ENCODE assay signal across 1 cellular context in the genomic region with DNA sequence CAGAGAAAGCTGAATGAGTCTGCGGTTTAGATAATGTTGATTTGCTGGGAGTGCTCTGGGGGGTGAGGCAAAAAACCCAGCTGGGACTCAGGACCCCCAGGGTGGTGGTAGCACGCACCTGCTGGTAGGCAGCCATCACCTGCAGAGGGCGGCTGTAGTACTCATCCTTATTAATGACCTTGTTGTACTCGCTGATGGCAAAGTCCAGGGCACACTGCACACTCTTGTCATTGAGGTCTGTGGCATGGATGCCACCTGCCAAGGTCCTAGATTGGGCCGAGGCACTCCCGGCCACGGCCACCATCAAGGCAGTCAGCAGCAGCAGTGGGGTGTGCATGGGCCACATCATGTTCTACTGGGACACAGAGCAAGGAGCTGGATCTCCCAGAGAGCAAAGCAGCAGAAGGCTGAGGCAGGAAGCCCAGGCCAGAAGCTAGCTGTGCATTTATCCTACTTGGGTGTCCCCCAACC.
TF ChIP-seq lines count a peak whose summit lies in the region.

A gene with protein sequence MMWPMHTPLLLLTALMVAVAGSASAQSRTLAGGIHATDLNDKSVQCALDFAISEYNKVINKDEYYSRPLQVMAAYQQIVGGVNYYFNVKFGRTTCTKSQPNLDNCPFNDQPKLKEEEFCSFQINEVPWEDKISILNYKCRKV (minus strand): TSS at position 421 of the 471 bp plus-strand sequence. CDS start 72 bp downstream, at position 349.

TF ChIP-seq in HepG2, 621 proteins besides CTCF, POLR2A, EP300 and RAD21 (continued from another document):
- 0 out of 2 replicates have a peak, but pooled peaks have one; percentile 22 for TF ChIP-seq DNMT1 (CRISPR knock-in tag; IDR thresholded peaks at IDR 0.05)
- TF ChIP-seq ATF6 (CRISPR knock-in tag; conservative IDR thresholded peaks at IDR 0.05), result no peak
- TF ChIP-seq, protein P1, sequence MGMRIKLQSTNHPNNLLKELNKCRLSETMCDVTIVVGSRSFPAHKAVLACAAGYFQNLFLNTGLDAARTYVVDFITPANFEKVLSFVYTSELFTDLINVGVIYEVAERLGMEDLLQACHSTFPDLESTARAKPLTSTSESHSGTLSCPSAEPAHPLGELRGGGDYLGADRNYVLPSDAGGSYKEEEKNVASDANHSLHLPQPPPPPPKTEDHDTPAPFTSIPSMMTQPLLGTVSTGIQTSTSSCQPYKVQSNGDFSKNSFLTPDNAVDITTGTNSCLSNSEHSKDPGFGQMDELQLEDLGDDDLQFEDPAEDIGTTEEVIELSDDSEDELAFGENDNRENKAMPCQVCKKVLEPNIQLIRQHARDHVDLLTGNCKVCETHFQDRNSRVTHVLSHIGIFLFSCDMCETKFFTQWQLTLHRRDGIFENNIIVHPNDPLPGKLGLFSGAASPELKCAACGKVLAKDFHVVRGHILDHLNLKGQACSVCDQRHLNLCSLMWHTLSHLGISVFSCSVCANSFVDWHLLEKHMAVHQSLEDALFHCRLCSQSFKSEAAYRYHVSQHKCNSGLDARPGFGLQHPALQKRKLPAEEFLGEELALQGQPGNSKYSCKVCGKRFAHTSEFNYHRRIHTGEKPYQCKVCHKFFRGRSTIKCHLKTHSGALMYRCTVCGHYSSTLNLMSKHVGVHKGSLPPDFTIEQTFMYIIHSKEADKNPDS (CRISPR knock-in tag; IDR thresholded peaks at IDR 0.05), result 0 out of 2 replicates have a peak, but pooled peaks have one; percentile 11
- TF ChIP-seq FOXK2 (IDR thresholded peaks at IDR 0.05), result no peak
- TF ChIP-seq ZNF343 (CRISPR knock-in tag; IDR thresholded peaks at IDR 0.05), result no peak
- TF ChIP-seq EEA1 (CRISPR knock-in tag; IDR thresholded peaks at IDR 0.05; ENCODE audit: borderline replicate concordance), result peak; percentile 59; the same call in 1 of the 2 replicates
- TF ChIP-seq SAFB2 (CRISPR knock-in tag; IDR thresholded peaks at IDR 0.05; ENCODE audit: borderline replicate concordance, low read depth), result 0 out of 2 replicates have a peak, but pooled peaks have one; percentile 33
- 0 out of 2 replicates have a peak, but pooled peaks have one; percentile 44 for TF ChIP-seq ZNF333 (CRISPR knock-in tag; IDR thresholded peaks at IDR 0.05; ENCODE audit: borderline replicate concordance)
- TF ChIP-seq, protein P2, sequence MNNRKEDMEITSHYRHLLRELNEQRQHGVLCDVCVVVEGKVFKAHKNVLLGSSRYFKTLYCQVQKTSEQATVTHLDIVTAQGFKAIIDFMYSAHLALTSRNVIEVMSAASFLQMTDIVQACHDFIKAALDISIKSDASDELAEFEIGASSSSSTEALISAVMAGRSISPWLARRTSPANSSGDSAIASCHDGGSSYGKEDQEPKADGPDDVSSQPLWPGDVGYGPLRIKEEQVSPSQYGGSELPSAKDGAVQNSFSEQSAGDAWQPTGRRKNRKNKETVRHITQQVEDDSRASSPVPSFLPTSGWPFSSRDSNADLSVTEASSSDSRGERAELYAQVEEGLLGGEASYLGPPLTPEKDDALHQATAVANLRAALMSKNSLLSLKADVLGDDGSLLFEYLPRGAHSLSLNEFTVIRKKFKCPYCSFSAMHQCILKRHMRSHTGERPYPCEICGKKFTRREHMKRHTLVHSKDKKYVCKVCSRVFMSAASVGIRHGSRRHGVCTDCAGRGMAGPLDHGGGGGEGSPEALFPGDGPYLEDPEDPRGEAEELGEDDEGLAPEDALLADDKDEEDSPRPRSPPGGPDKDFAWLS (CRISPR knock-in tag; IDR thresholded peaks at IDR 0.05; ENCODE audit: borderline replicate concordance), result no peak
- no peak for TF ChIP-seq ZBTB38 (CRISPR knock-in tag; IDR thresholded peaks at IDR 0.05)
